ENCODE assay signal across 23 cellular contexts in the genomic region with DNA sequence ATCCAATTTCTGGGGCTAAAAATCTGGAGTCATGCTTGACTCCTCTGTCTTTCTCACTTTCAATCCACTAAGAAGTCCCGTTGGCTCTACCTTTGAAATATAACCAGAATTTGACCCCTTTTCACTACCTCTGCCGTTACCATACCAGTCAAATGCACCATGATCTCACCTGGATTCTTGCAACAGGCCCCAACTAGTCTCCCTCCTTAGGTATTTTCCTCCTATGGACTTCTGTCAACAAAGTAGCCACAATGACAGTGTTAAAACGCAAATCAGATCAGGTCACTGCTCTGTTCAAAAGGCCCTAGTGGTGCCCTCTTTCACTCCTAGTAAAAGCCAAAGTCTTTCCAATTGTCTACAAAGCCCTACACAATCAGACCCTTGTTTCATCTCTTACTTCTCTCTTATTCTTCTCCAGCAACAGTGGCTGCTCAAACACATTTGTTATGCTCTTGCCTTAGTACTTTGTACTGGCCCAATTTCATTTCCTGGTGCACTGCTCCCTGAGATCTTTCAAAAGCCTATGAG. TPM values are rescaled to one million over a fixed set of nuclear protein-coding genes. Genes with fewer than 3 reads are reported as not detected.
DNase-seq lines count a peak whose midpoint lies in the region; ATAC-seq and TF ChIP-seq lines count a peak whose summit lies in the region.
"Had no signal": no experiment of that assay in that cellular context is flagged by ENCODE, and none has a peak within 500 bp of the region (broad histone marks: within the 10 kb centered on the region; RNA-seq: fewer than 3 reads in every experiment).

No MANE protein-coding gene starts in this region.

- H3K4me1 Mint-ChIP-seq in GM23338: peaks cover 3% of the 10 kb centered on the region; the same call in 2 of the 3 replicates
- peaks cover 6% of the 10 kb centered on the region for H3K4me1 Mint-ChIP-seq in neural crest cell
- H3K4me1 Mint-ChIP-seq in immature natural killer cell: no peaks in the 10 kb centered on the region
- H3K4me1 Mint-ChIP-seq: CD4-positive, alpha-beta memory T cell had no signal

- CTCF ChIA-PET in RWPE1 (lab: Yijun Ruan, JAX): interaction anchor here (0.8 kb wide), 1 partner anchor 403 kb away, joined by 3 read pairs; no protein-coding TSS in a partner anchor

- H3K27ac ChIP-seq in GM23338 (ENCODE audit: low read depth) (no peak overlapping the region), RWPE1 (no peak overlapping the region)
- H3K27ac ChIP-seq: A549 had no signal

- H3K36me3 Mint-ChIP-seq in GM23338 (ENCODE audit: low read depth) (no peaks in the 10 kb centered on the region), neural crest cell (ENCODE audit: low read depth) (no peaks in the 10 kb centered on the region), immature natural killer cell (no peaks in the 10 kb centered on the region)
- H3K36me3 Mint-ChIP-seq: CD4-positive, alpha-beta memory T cell had no signal

- no peaks in the 10 kb centered on the region for H3K9me3 Mint-ChIP-seq in GM23338
- no peaks in the 10 kb centered on the region for H3K9me3 Mint-ChIP-seq in neural crest cell
- no peaks in the 10 kb centered on the region for H3K9me3 Mint-ChIP-seq in immature natural killer cell
- H3K9me3 Mint-ChIP-seq: CD4-positive, alpha-beta memory T cell had no signal

- ATAC-seq in GM23338 (no peak), GM18517 (IDR thresholded peaks at IDR 0.05; ENCODE audit: unreplicated experiment) (no peak), SK-N-SH treated with all-trans-retinoic acid at 6 μM for 48 hours (no peak), GM21619 (IDR thresholded peaks at IDR 0.05; ENCODE audit: unreplicated experiment) (no peak)
- ATAC-seq: A549, GM12878 had no signal

- H3K4me3 Mint-ChIP-seq in GM23338 (no peak overlapping the region), neural crest cell (no peak overlapping the region), immature natural killer cell (no peak overlapping the region)
- H3K4me3 Mint-ChIP-seq: CD4-positive, alpha-beta memory T cell had no signal

- H3K27me3 ChIP-seq in GM23338 (ENCODE audit: insufficient read depth): no peaks in the 10 kb centered on the region

- H2AFZ ChIP-seq in GM23338: peak overlapping the region; percentile 92

- H3K36me3 ChIP-seq in GM23338 (ENCODE audit: insufficient read depth): no peaks in the 10 kb centered on the region

- H3F3A ChIP-seq in GM23338 (replicated peaks; ENCODE audit: low read depth): no peaks in the 10 kb centered on the region

- TF ChIP-seq CTCF in GM23338 (conservative IDR thresholded peaks at IDR 0.05; ENCODE audit: low read depth in 2 of 2) (no peak), RWPE1 (conservative IDR thresholded peaks at IDR 0.05; ENCODE audit: low read depth) (no peak), epithelial cell of esophagus (IDR thresholded peaks at IDR 0.05; ENCODE audit: insufficient read depth, low read depth, low read length, missing control alignments) (no peak), neural crest cell (conservative IDR thresholded peaks at IDR 0.05) (no peak)

- H3K27ac Mint-ChIP-seq in GM23338: no peak overlapping the region
- H3K27ac Mint-ChIP-seq in neural crest cell (ENCODE audit: unreplicated experiment): peak overlapping the region; percentile 54
- no peak overlapping the region for H3K27ac Mint-ChIP-seq in immature natural killer cell

- DNase-seq in GM23338 (ENCODE audit: low spot score) (no peak), RWPE1 (ENCODE audit: low spot score) (peak; percentile 21), epithelial cell of esophagus (ENCODE audit: low read depth) (peak; percentile 85), neural crest cell (ENCODE audit: low read depth, low spot score) (no peak), immature natural killer cell (no peak)
- DNase-seq: Calu3; CD4-positive, alpha-beta memory T cell; DMS53; EL; HCEC 1CT; KBM-7; MV-4-11; NCI-H187; NCI-H2107; NCI-H2227 treated with DMSO at 0.1 percent for 48 hours; NCI-H510A treated with DMSO at 0.1 percent for 48 hours; NCI-H774; SIG-M5 had no signal

- H3K79me2 ChIP-seq in GM23338 (replicated peaks; ENCODE audit: insufficient read depth): no peaks in the 10 kb centered on the region

- H3K4me3 ChIP-seq in GM23338: no peak overlapping the region
- H3K4me3 ChIP-seq in epithelial cell of esophagus (ENCODE audit: low read length): no peak overlapping the region
- H3K4me3 ChIP-seq: A549, GM12878 had no signal

- no peaks in the 10 kb centered on the region for H4K20me1 ChIP-seq in GM23338 (replicated peaks; ENCODE audit: insufficient read depth)

- no peaks in the 10 kb centered on the region for H3K4me1 ChIP-seq in GM23338 (ENCODE audit: insufficient read depth)
- H3K4me1 ChIP-seq: A549 had no signal

- no peaks in the 10 kb centered on the region for H3K9me2 ChIP-seq in GM23338 (ENCODE audit: insufficient read depth)

- H3K27me3 Mint-ChIP-seq in GM23338 (ENCODE audit: insufficient read depth, low read depth, poor library complexity): no peaks in the 10 kb centered on the region
- H3K27me3 Mint-ChIP-seq in neural crest cell (ENCODE audit: low read depth): no peaks in the 10 kb centered on the region
- peaks cover 3 to 4% (median 3%) of the 10 kb centered on the region in 3 donors for H3K27me3 Mint-ChIP-seq in immature natural killer cell (ENCODE audit: low read depth in 3 of 3)

- POLR2A ChIA-PET in RWPE1 (lab: Yijun Ruan, JAX; ENCODE audit: low non-redundant PET): no interaction called here

- no peak overlapping the region for H3K4me2 ChIP-seq in GM23338
- H3K4me2 ChIP-seq: A549 had no signal

TF ChIP-seq in GM23338, 12 proteins besides CTCF, POLR2A, EP300 and RAD21 (continues in another document):
- no peak for TF ChIP-seq EZH2phosphoT487 (IDR thresholded peaks at IDR 0.05; ENCODE audit: unreplicated experiment)
- no peak for TF ChIP-seq CREB1 (CRISPR knock-in tag; IDR thresholded peaks at IDR 0.05; ENCODE audit: low read depth)

TF ChIP-seq in SK-N-SH treated with all-trans-retinoic acid at 6 μM for 48 hours, 23 proteins besides CTCF, POLR2A, EP300 and RAD21:
- TF ChIP-seq TOX (CRISPR knock-in tag; IDR thresholded peaks at IDR 0.05; ENCODE audit: borderline replicate concordance): no peak
- no peak for TF ChIP-seq ZNF565 (CRISPR knock-in tag; conservative IDR thresholded peaks at IDR 0.05; ENCODE audit: low read depth)
- no peak for TF ChIP-seq CREB5 (CRISPR knock-in tag; IDR thresholded peaks at IDR 0.05; ENCODE audit: low read depth)
- no peak for TF ChIP-seq ZNF8 (CRISPR knock-in tag; IDR thresholded peaks at IDR 0.05)
- TF ChIP-seq ESRRG (CRISPR knock-in tag; IDR thresholded peaks at IDR 0.05): no peak
- no peak for TF ChIP-seq ARNTL (CRISPR knock-in tag; IDR thresholded peaks at IDR 0.05; ENCODE audit: borderline replicate concordance, low read depth)
- no peak for TF ChIP-seq TCF4 (CRISPR knock-in tag; IDR thresholded peaks at IDR 0.05; ENCODE audit: borderline replicate concordance)
- no peak for TF ChIP-seq PPARA (CRISPR knock-in tag; IDR thresholded peaks at IDR 0.05; ENCODE audit: borderline replicate concordance)
- TF ChIP-seq GLIS3 (CRISPR knock-in tag; IDR thresholded peaks at IDR 0.05): no peak
- no peak for TF ChIP-seq ISL1 (CRISPR knock-in tag; IDR thresholded peaks at IDR 0.05)
- TF ChIP-seq BACH2 (CRISPR knock-in tag; IDR thresholded peaks at IDR 0.05; ENCODE audit: borderline replicate concordance): no peak
- no peak for TF ChIP-seq ZFP30 (CRISPR knock-in tag; IDR thresholded peaks at IDR 0.05)

RNA-seq across cellular contexts. Expression of gene AGL, which starts 35.7 kb away (rescaled TPM):
- 22.9 and 30.6 TPM in 2 replicates for total RNA-seq in GM23338 (2014; rRNA removed; shearing (Covaris generic))
- polyA plus RNA-seq in GM23338 (2016; fragmentation: Nextera tagmentation; extraction: Ambion mirVana): 11.8 and 13.4 TPM in 2 replicates
- 13.4 and 13.8 TPM in 2 replicates for total RNA-seq in neural crest cell
- 10 to 100 TPM in 1 of 3 donors, 1 to 10 TPM in 2; 5.0 to 10.8 (median 6.1) TPM for polyA plus RNA-seq in immature natural killer cell

RNA-seq across cellular contexts. Expression of gene FRRS1, which starts 48.0 kb away (rescaled TPM):
- 3.7 and 6.8 TPM in 2 replicates for total RNA-seq in GM23338 (2014; rRNA removed; shearing (Covaris generic))
- polyA plus RNA-seq in GM23338 (2016; fragmentation: Nextera tagmentation; extraction: Ambion mirVana): 0.09 and 0.34 TPM in 2 replicates
- 8.2 and 9.3 TPM in 2 replicates for total RNA-seq in neural crest cell
- under 1 TPM in 1 of 3 donors, not detected in 2; 0.10 TPM for polyA plus RNA-seq in immature natural killer cell
- polyA plus RNA-seq: CD4-positive, alpha-beta memory T cell had no signal

Comparison
In these comparisons a context has a peak if more than half of its experiments do, and no peak if none do; other contexts are left out.
1. DNase-seq: peak in RWPE1 (single experiment) and epithelial cell of esophagus (single experiment); none in GM23338 (single experiment), neural crest cell (single experiment) and immature natural killer cell (0 of 3).